Comparison of ENCODE assay signal across 21 cellular contexts in the genomic region with DNA sequence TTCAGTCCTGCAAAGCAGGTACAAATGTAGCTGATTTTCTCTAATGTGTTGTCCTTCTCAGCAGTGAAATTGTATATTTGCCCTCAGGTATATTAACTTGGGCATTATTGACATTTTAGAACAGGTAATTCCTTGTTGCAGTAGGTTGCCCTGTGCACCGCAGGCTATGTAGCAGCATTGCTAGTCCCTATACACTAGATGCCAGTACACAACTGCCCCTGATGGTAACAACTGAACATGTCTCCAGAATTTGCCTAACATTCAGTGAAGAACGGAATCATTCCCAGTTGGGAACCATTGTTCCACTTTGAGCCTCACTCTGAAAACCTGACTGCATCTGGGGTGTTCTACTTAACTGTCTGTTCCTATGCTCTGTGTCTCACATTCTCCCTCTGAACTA. TPM values are rescaled to one million over a fixed set of nuclear protein-coding genes. Genes with fewer than 3 reads are reported as not detected.
DNase-seq lines count a peak whose midpoint lies in the region; ATAC-seq, FAIRE-seq and TF ChIP-seq lines count a peak whose summit lies in the region.
"Had no signal": no experiment of that assay in that cellular context is flagged by ENCODE, and none has a peak within 500 bp of the region (broad histone marks: within the 10 kb centered on the region; RNA-seq: fewer than 3 reads in every experiment).

No MANE protein-coding gene starts in this region.

- H3K18ac ChIP-seq in mesenchymal stem cell (ENCODE audit: low read depth in 1 of 2, low read length in 2 of 2): peak overlapping the region; percentile 54 to 58

- H2BK12ac ChIP-seq in mesenchymal stem cell (ENCODE audit: low read length in 2 of 2): peak overlapping the region; percentile 17 to 84

- no peak for TF ChIP-seq POLR2A in GM12878 (IDR thresholded peaks at IDR 0.05; ENCODE audit: low read depth, low read length)

- TF ChIP-seq CTCF in GM12878 (IDR thresholded peaks at IDR 0.05 in 2 of 3, conservative IDR thresholded peaks at IDR 0.05 in 1 of 3; ENCODE audit: control insufficient read depth in 2 of 3, extremely low read depth in 1 of 3, insufficient read depth in 1 of 3, low read depth in 3 of 3, low read length in 3 of 3) (no peak), GM10248 (IDR thresholded peaks at IDR 0.05; ENCODE audit: control extremely low read depth, extremely low read depth, low read depth, missing control alignments) (no peak), GM20000 (IDR thresholded peaks at IDR 0.05; ENCODE audit: extremely low read depth, missing control alignments) (no peak)

- H3K9ac ChIP-seq in HUES48 (ENCODE audit: low read depth, low read length) (no peak overlapping the region), GM12878 (ENCODE audit: control insufficient read depth, insufficient read depth, low read length) (no peak overlapping the region), mesenchymal stem cell (ENCODE audit: low read length) (no peak overlapping the region)
- H3K9ac ChIP-seq: BLaER1 had no signal

- H3K79me2 ChIP-seq in GM12878 (ENCODE audit: control insufficient read depth, insufficient read depth, low read length): no peaks in the 10 kb centered on the region

- peak overlapping the region; percentile 42 for H4K8ac ChIP-seq in mesenchymal stem cell (ENCODE audit: low read length)

- H2AFZ ChIP-seq in GM12878 (ENCODE audit: control insufficient read depth, low read depth, low read length): no peak overlapping the region
- no peak overlapping the region for H2AFZ ChIP-seq in mesenchymal stem cell (ENCODE audit: low read depth, low read length)

- no peak overlapping the region for H2BK15ac ChIP-seq in mesenchymal stem cell (ENCODE audit: low read depth, poor library complexity, severe bottlenecking)

- H3K9me3 ChIP-seq in HUES48 (ENCODE audit: control insufficient read depth, insufficient read depth, low read length): 0 out of 2 replicates have a peak, but pooled peaks cover 5% of the 10 kb centered on the region
- H3K9me3 ChIP-seq in GM12878 (replicated peaks; ENCODE audit: control insufficient read depth, insufficient read depth, low read length): no peaks in the 10 kb centered on the region
- no peaks in the 10 kb centered on the region for H3K9me3 ChIP-seq in mesenchymal stem cell (ENCODE audit: control insufficient read depth, low read length)
- H3K9me3 ChIP-seq: esophagus muscularis mucosa, stomach, uterus had no signal

- no peak for TF ChIP-seq EP300 in GM12878 (IDR thresholded peaks at IDR 0.05; ENCODE audit: borderline replicate concordance in 1 of 2, control insufficient read depth in 1 of 2, low read depth in 2 of 2, low read length in 2 of 2)

- intact Hi-C loops in GM12878 (cut with micrococcal nuclease; ENCODE audit: unreplicated experiment): loop anchor here (2.0 kb wide), 1 partner anchor 45 kb away; no protein-coding TSS in a partner anchor

- no peaks in the 10 kb centered on the region for H3K79me1 ChIP-seq in mesenchymal stem cell (replicated peaks; ENCODE audit: low read length, poor library complexity, severe bottlenecking)

- RAD21 ChIA-PET in GM12878 (lab: Charles Lee; ENCODE audit: unreplicated experiment): interaction anchor here (1.7 to 7.9 kb wide), 2 partner anchors 72 to 76 kb away, joined by 3 to 297 read pairs; no protein-coding TSS in a partner anchor

- peak overlapping the region in 1 of 2 experiments; percentile 6 for H3K4ac ChIP-seq in mesenchymal stem cell (ENCODE audit: low read depth in 1 of 2, low read length in 2 of 2)

- CTCF ChIA-PET in GM12878 (lab: Yijun Ruan, JAX) (interaction anchor here (0.6 to 15.4 kb wide), 8 partner anchors 10 to 1527 kb away, joined by 3 to 562 read pairs (median 3); no protein-coding TSS in a partner anchor), GM10248 (lab: Yijun Ruan, JAX) (interaction anchor here (0.9 to 2.1 kb wide), 3 partner anchors 9 to 78 kb away, joined by 3 to 8 read pairs (median 7); no protein-coding TSS in a partner anchor)

- no peak overlapping the region for H3K23ac ChIP-seq in mesenchymal stem cell (ENCODE audit: low read length in 2 of 2)

- no peak overlapping the region for H3K4me3 ChIP-seq in HUES48 (ENCODE audit: low read depth, low read length)
- H3K4me3 ChIP-seq in GM12878: no peak overlapping the region
- H3K4me3 ChIP-seq in mesenchymal stem cell (ENCODE audit: insufficient read depth in 1 of 2, low read depth in 1 of 2, low read length in 2 of 2): no peak overlapping the region
- H3K4me3 ChIP-seq: BLaER1, esophagus muscularis mucosa, heart right ventricle, stomach, uterus had no signal

- no peak overlapping the region for H2BK120ac ChIP-seq in mesenchymal stem cell (ENCODE audit: low read depth, low read length)

- H4K91ac ChIP-seq in mesenchymal stem cell (ENCODE audit: low read length): no peak overlapping the region

- no peak overlapping the region for H2BK5ac ChIP-seq in mesenchymal stem cell (ENCODE audit: low read depth, low read length, poor library complexity, severe bottlenecking)

- H3K4me2 ChIP-seq in GM12878 (ENCODE audit: control insufficient read depth, insufficient read depth): no peak overlapping the region
- no peak overlapping the region for H3K4me2 ChIP-seq in mesenchymal stem cell (ENCODE audit: low read length, poor library complexity, severe bottlenecking)
- H3K4me2 ChIP-seq: BLaER1 had no signal

- H2AK5ac ChIP-seq in mesenchymal stem cell (ENCODE audit: low read length, severe bottlenecking): no peak overlapping the region

- H3K27me3 ChIP-seq in HUES48 (ENCODE audit: control insufficient read depth, insufficient read depth, low read length) (no peaks in the 10 kb centered on the region), GM12878 (replicated peaks in 1 of 2; ENCODE audit: control insufficient read depth in 2 of 2, insufficient read depth in 2 of 2, low read length in 1 of 2) (no peaks in the 10 kb centered on the region), mesenchymal stem cell (ENCODE audit: control insufficient read depth in 1 of 2, insufficient read depth in 1 of 2, low read length in 2 of 2) (no peaks in the 10 kb centered on the region)
- H3K27me3 ChIP-seq: BLaER1, esophagus muscularis mucosa, heart right ventricle, stomach, uterus had no signal

- POLR2A ChIA-PET in GM12878 (lab: Charles Lee): no interaction called here
- POLR2A ChIA-PET in GM10248 (lab: Yijun Ruan, JAX): no interaction called here

- WGBS in GM12878 (ENCODE audit: insufficient coverage, insufficient replicate concordance, low lambda C conversion rate, missing lambda C conversion rate): 66% methylated on average over 2 of the region's 2 CpGs
- WGBS in mesenchymal stem cell: 100% methylated on average over 2 of the region's 2 CpGs

- in situ Hi-C loops in G401 (cut with HindIII; ENCODE audit: low sequenced_read_pairs) (no loop called here), GM12878 (cut with MboI) (loop anchor here (5.0 kb wide), 1 partner anchor 75 kb away; no protein-coding TSS in a partner anchor)

- SMC1A ChIA-PET in GM12878 (lab: Charles Lee; ENCODE audit: uncharacterized antibody, unreplicated experiment): interaction anchor here (1.2 to 10.7 kb wide), 4 partner anchors 9 to 715 kb away, joined by 3 to 389 read pairs (median 4); no protein-coding TSS in a partner anchor

- no TSS peak for BruUV-seq in GM12878 (replicated peaks; lab: Mats Ljungman, UMichigan)

- H3K27ac ChIP-seq in HUES48 (ENCODE audit: low read depth, low read length) (peak overlapping the region; percentile 15), GM12878 (ENCODE audit: control insufficient read depth, insufficient read depth) (no peak overlapping the region), mesenchymal stem cell (ENCODE audit: low read length, poor library complexity, severe bottlenecking) (no peak overlapping the region)
- H3K27ac ChIP-seq: BLaER1, esophagus muscularis mucosa, heart right ventricle, stomach, uterus had no signal

- H3K14ac ChIP-seq in mesenchymal stem cell (ENCODE audit: low read length in 2 of 2): no peak overlapping the region

- no peaks in the 10 kb centered on the region for H4K20me1 ChIP-seq in GM12878 (ENCODE audit: control insufficient read depth, insufficient read depth)
- H4K20me1 ChIP-seq: BLaER1 had no signal

- DNase-seq in G401 (ENCODE audit: low spot score) (peak; percentile 24), GM12878 (ENCODE audit: low read depth, low spot score) (no peak), mesenchymal stem cell (peak; percentile 28), NCI-H748 (lab: John Stamatoyannopoulos, UW; ENCODE audit: unreplicated experiment) (no peak), GM10248 (ENCODE audit: extremely low spot score) (no peak), SHP77 treated with DMSO at 0.1 percent for 48 hours (lab: John Stamatoyannopoulos, UW) (no peak), GM20000 (ENCODE audit: low spot score) (no peak)
- DNase-seq: activated CD4-positive, alpha-beta memory T cell treated with anti-CD3 and anti-CD28 coated beads, Interleukin-2, amount 10 ng/mL, durations not matched to agents 7 days and 5 days; amniotic stem cell; cortex of kidney; DND-41; heart right ventricle; kidney glomerular epithelial cell; MM.1S; NCI-H2081; stomach; uterus had no signal

- FAIRE-seq in GM12878 (lab: Jason Lieb, UNC): no peak
- FAIRE-seq: GM12891 had no signal

- H3K4me1 ChIP-seq in HUES48 (ENCODE audit: control insufficient read depth, insufficient read depth, low read length) (peaks cover 34% of the 10 kb centered on the region), GM12878 (ENCODE audit: control insufficient read depth, insufficient read depth, low read length) (no peaks in the 10 kb centered on the region), mesenchymal stem cell (ENCODE audit: control insufficient read depth, insufficient read depth, low read depth, low read length) (no peaks in the 10 kb centered on the region)
- H3K4me1 ChIP-seq: BLaER1, uterus had no signal

- peak; percentile 62 for ATAC-seq in GM12878
- ATAC-seq: heart right ventricle had no signal

- no peak for TF ChIP-seq RAD21 in GM12878 (IDR thresholded peaks at IDR 0.05; ENCODE audit: insufficient read depth, low read depth, low read length)

- H3K36me3 ChIP-seq in HUES48 (ENCODE audit: control insufficient read depth, insufficient read depth, low read length) (no peaks in the 10 kb centered on the region), GM12878 (ENCODE audit: control insufficient read depth in 2 of 2, insufficient read depth in 2 of 2, low read length in 1 of 2) (no peaks in the 10 kb centered on the region), mesenchymal stem cell (ENCODE audit: control insufficient read depth in 1 of 2, insufficient read depth in 2 of 2, low read depth in 1 of 2, low read length in 2 of 2) (no peaks in the 10 kb centered on the region)
- H3K36me3 ChIP-seq: BLaER1, esophagus muscularis mucosa, heart right ventricle, stomach, uterus had no signal

RNA-seq across cellular contexts. Expression of a gene that starts 23.1 kb away (rescaled TPM):
- total RNA-seq in G401 (2014; rRNA removed; shearing (Covaris generic)): 41.1 and 51.8 TPM in 2 replicates
- 4.2 TPM in 2 replicates for total RNA-seq in GM12878 (2013; cell fraction: nucleolus; rRNA removed)
- total RNA-seq in GM12878 (2014; rRNA removed) (0.17 and 0.60 TPM in 2 replicates), GM12878 (2014; rRNA removed; fragmentation: Illumina TruSeq; extraction: Trizol) (0.18 and 0.37 TPM in 2 replicates), GM12878 (2021) (0.29 and 0.41 TPM in 2 replicates)
- polyA plus RNA-seq in GM12878 (2011; ENCODE audit: low read depth): not detected
- polyA plus RNA-seq in GM12878 (2011; rRNA removed) (0.07 and 0.29 TPM in 2 replicates), GM12878 (2014; fragmentation: Illumina TruSeq; extraction: Trizol) (0.40 and 2.3 TPM in 2 replicates), GM12878 (2014; fragmentation: Nextera tagmentation; extraction: Ambion mirVana) (under 1 TPM; 0.42 to 0.53 TPM), GM12878 (2014; rRNA removed) (0.04 and 0.59 TPM in 2 replicates), GM12878 (2016; fragmentation: Nextera tagmentation; extraction: Ambion mirVana) (under 1 TPM; 0.27 to 0.29 TPM)
- 0.10 TPM in 1 of 2 replicates, not detected in the other for polyA plus RNA-seq in GM12878 (2011; cell fraction: cytosol; rRNA removed)
- polyA plus RNA-seq in GM12878 (2011; cell fraction: nucleus; rRNA removed): 0.03 and 0.04 TPM in 2 replicates
- 0.15 and 0.23 TPM in 2 replicates for polyA plus RNA-seq in GM12878 (2012)
- polyA minus RNA-seq in GM12878 (2011; rRNA and poly(A)+ RNA removed): 0.10 and 0.44 TPM in 2 replicates
- 1.5 TPM in 1 of 2 replicates, not detected in the other for polyA minus RNA-seq in GM12878 (2011; cell fraction: cytosol; rRNA and poly(A)+ RNA removed)
- 0.10 and 0.24 TPM in 2 replicates for polyA minus RNA-seq in GM12878 (2011; cell fraction: nucleus; rRNA and poly(A)+ RNA removed)
- 486 TPM for polyA plus RNA-seq in mesenchymal stem cell (2013, experiment 1 of 2)
- polyA plus RNA-seq in mesenchymal stem cell (2013, experiment 2 of 2): 510 TPM
- total RNA-seq: activated CD4-positive, alpha-beta memory T cell treated with anti-CD3 and anti-CD28 coated beads, Interleukin-2, amount 10 ng/mL, durations not matched to agents 7 days and 5 days had no signal

Comparison
In these comparisons a context has a peak if more than half of its experiments do, and no peak if none do; other contexts are left out.
1. DNase-seq: peak in G401 (single experiment) and mesenchymal stem cell (single experiment); none in GM12878 (single experiment), NCI-H748 (single experiment), GM10248 (single experiment), SHP77 treated with DMSO at 0.1 percent for 48 hours (single experiment) and GM20000 (single experiment).